14 cellular contexts compared by ENCODE assay signal in genomic region chr3:174955513-174956001, GRCh38.
DNase-seq lines count a peak whose midpoint lies in the region; ATAC-seq and TF ChIP-seq lines count a peak whose summit lies in the region.
"Had no signal": no experiment of that assay in that cellular context is flagged by ENCODE, and none has a peak within 500 bp of the region (broad histone marks: within the 10 kb centered on the region; RNA-seq: fewer than 3 reads in every experiment).

No MANE protein-coding gene starts in this region.

- peaks cover 19% of the 10 kb centered on the region for H3K4me1 ChIP-seq in Caco-2
- H3K4me1 ChIP-seq in mammary epithelial cell (ENCODE audit: insufficient read depth, low read length) = peaks cover 35% of the 10 kb centered on the region
- no peaks in the 10 kb centered on the region for H3K4me1 ChIP-seq in mesenchymal stem cell (ENCODE audit: control insufficient read depth, insufficient read depth, low read depth, low read length)
- no peaks in the 10 kb centered on the region for H3K4me1 ChIP-seq in colonic mucosa
- H3K4me1 ChIP-seq: neural progenitor cell had no signal

- H3K27ac Mint-ChIP-seq in Caco-2 (ENCODE audit: unreplicated experiment) = peak overlapping the region; percentile 70
- H3K27ac Mint-ChIP-seq in activated CD8-positive, alpha-beta T cell treated with anti-CD3 and anti-CD28 coated beads, Interleukin-2, amount 10 ng/mL, durations not matched to agents 7 days and 5 days = no peak overlapping the region
- H3K27ac Mint-ChIP-seq: neural progenitor cell had no signal

- H3K27me3 ChIP-seq in Caco-2 (replicated peaks; ENCODE audit: control insufficient read depth, insufficient read depth, low read length) (no peaks in the 10 kb centered on the region), mammary epithelial cell (ENCODE audit: insufficient read depth, low read length) (no peaks in the 10 kb centered on the region), mesenchymal stem cell (ENCODE audit: control insufficient read depth in 1 of 2, insufficient read depth in 1 of 2, low read length in 2 of 2) (no peaks in the 10 kb centered on the region), colonic mucosa (no peaks in the 10 kb centered on the region)
- H3K27me3 ChIP-seq: neural progenitor cell had no signal

- H2BK5ac ChIP-seq in mesenchymal stem cell (ENCODE audit: low read depth, low read length, poor library complexity, severe bottlenecking) = no peak overlapping the region

- H3K9me3 ChIP-seq in Caco-2 (0 out of 2 replicates have a peak, but pooled peaks cover 3% of the 10 kb centered on the region), mammary epithelial cell (replicated peaks; ENCODE audit: insufficient read depth, low read length) (no peaks in the 10 kb centered on the region), mesenchymal stem cell (ENCODE audit: control insufficient read depth, low read length) (no peaks in the 10 kb centered on the region), colonic mucosa (no peaks in the 10 kb centered on the region)

- H4K91ac ChIP-seq in mesenchymal stem cell (ENCODE audit: low read length) = no peak overlapping the region

- H3K4me3 ChIP-seq in Caco-2 (ENCODE audit: low read depth, low read length) (no peak overlapping the region), LNCaP clone FGC (ENCODE audit: low read depth, low read length) (no peak overlapping the region), mammary epithelial cell (replicated peaks in 1 of 3; ENCODE audit: insufficient read depth in 1 of 3, low read depth in 2 of 3, low read length in 3 of 3) (peak overlapping the region in 1 of 3 experiments; percentile 11), mesenchymal stem cell (ENCODE audit: insufficient read depth in 1 of 2, low read depth in 1 of 2, low read length in 2 of 2) (no peak overlapping the region), colonic mucosa (no peak overlapping the region)
- H3K4me3 ChIP-seq: neural progenitor cell had no signal

- peaks cover 30% of the 10 kb centered on the region for H3K4me1 Mint-ChIP-seq in Caco-2 (ENCODE audit: low read depth, unreplicated experiment)
- H3K4me1 Mint-ChIP-seq in activated CD8-positive, alpha-beta T cell treated with anti-CD3 and anti-CD28 coated beads, Interleukin-2, amount 10 ng/mL, durations not matched to agents 7 days and 5 days (ENCODE audit: low read depth) = no peaks in the 10 kb centered on the region
- H3K4me1 Mint-ChIP-seq: neural progenitor cell had no signal

- H3K23ac ChIP-seq in mesenchymal stem cell (ENCODE audit: low read length in 2 of 2) = no peak overlapping the region

- peak overlapping the region; percentile 56 for H3K4me2 ChIP-seq in mammary epithelial cell (ENCODE audit: insufficient read depth, low read depth, low read length)
- no peak overlapping the region for H3K4me2 ChIP-seq in mesenchymal stem cell (ENCODE audit: low read length, poor library complexity, severe bottlenecking)
- H3K4me2 ChIP-seq: neural progenitor cell had no signal

- H2BK12ac ChIP-seq in mesenchymal stem cell (ENCODE audit: low read length in 2 of 2) = no peak overlapping the region

- no peaks in the 10 kb centered on the region for H3K79me1 ChIP-seq in mesenchymal stem cell (replicated peaks; ENCODE audit: low read length, poor library complexity, severe bottlenecking)

- in situ Hi-C loops in mammary epithelial cell (cut with MboI; ENCODE audit: low sequenced_read_pairs in 2 of 2) = no loop called here

- ATAC-seq in activated CD8-positive, alpha-beta T cell treated with anti-CD3 and anti-CD28 coated beads, Interleukin-2, amount 10 ng/mL, durations not matched to agents 7 days and 5 days = no peak
- no peak for ATAC-seq in GM18520 (IDR thresholded peaks at IDR 0.05; ENCODE audit: unreplicated experiment)
- ATAC-seq: activated CD4-positive, CD25-positive, alpha-beta regulatory T cell treated with anti-CD3 and anti-CD28 coated beads, Interleukin-2, amount 50 U/mL, for 24 hours; left cardiac atrium had no signal

- no peaks in the 10 kb centered on the region for H3K36me3 ChIP-seq in Caco-2 (ENCODE audit: control insufficient read depth, insufficient read depth, low read length)
- no peaks in the 10 kb centered on the region for H3K36me3 ChIP-seq in mammary epithelial cell (ENCODE audit: insufficient read depth, low read length)
- no peaks in the 10 kb centered on the region for H3K36me3 ChIP-seq in mesenchymal stem cell (ENCODE audit: control insufficient read depth in 1 of 2, insufficient read depth in 2 of 2, low read depth in 1 of 2, low read length in 2 of 2)
- no peaks in the 10 kb centered on the region for H3K36me3 ChIP-seq in colonic mucosa
- H3K36me3 ChIP-seq: neural progenitor cell had no signal

- H3K9me3 Mint-ChIP-seq in Caco-2 (ENCODE audit: unreplicated experiment) = peaks cover 9% of the 10 kb centered on the region
- H3K9me3 Mint-ChIP-seq in activated CD8-positive, alpha-beta T cell treated with anti-CD3 and anti-CD28 coated beads, Interleukin-2, amount 10 ng/mL, durations not matched to agents 7 days and 5 days (ENCODE audit: insufficient read depth) = peaks cover 4% of the 10 kb centered on the region
- H3K9me3 Mint-ChIP-seq: neural progenitor cell had no signal

- no peak overlapping the region for H2BK120ac ChIP-seq in mesenchymal stem cell (ENCODE audit: low read depth, low read length)

- peak overlapping the region; percentile 88 for H3K27ac ChIP-seq in mammary epithelial cell (ENCODE audit: insufficient read depth, low read depth, low read length)
- no peak overlapping the region for H3K27ac ChIP-seq in mesenchymal stem cell (ENCODE audit: low read length, poor library complexity, severe bottlenecking)
- H3K27ac ChIP-seq in colonic mucosa = no peak overlapping the region
- H3K27ac ChIP-seq: neural progenitor cell had no signal

- WGBS in mammary epithelial cell (ENCODE audit: low coverage, missing lambda C conversion rate) = 0% methylated on average over 2 of the region's 2 CpGs
- 59% methylated on average over 1 of the region's 2 CpGs for WGBS in mesenchymal stem cell

- peak; percentile 65 to 73 for DNase-seq in Caco-2
- DNase-seq in LNCaP clone FGC (ENCODE audit: low read depth) = peak; percentile 96
- peak; percentile 62 for DNase-seq in mammary epithelial cell
- peak; percentile 34 for DNase-seq in mesenchymal stem cell
- DNase-seq in colonic mucosa = no peak
- no peak for DNase-seq in activated CD8-positive, alpha-beta T cell treated with anti-CD3 and anti-CD28 coated beads, Interleukin-2, amount 10 ng/mL, durations not matched to agents 7 days and 5 days
- DNase-seq in medulla oblongata (ENCODE audit: extremely low spot score) = no peak
- DNase-seq: activated T-cell treated with anti-CD3 and anti-CD28 coated beads, Interleukin-2, amount 50 U/mL, for 48 hours; C1 segment of cervical spinal cord; left cardiac atrium; stimulated activated CD4-positive, alpha-beta T cell treated with anti-CD3 and anti-CD28 coated beads, Interleukin-15, amount 100 ng/mL, for 24 hours had no signal

- H2AK5ac ChIP-seq in mesenchymal stem cell (ENCODE audit: low read length, severe bottlenecking) = no peak overlapping the region

- intact Hi-C loops in Caco-2 (cut with micrococcal nuclease; ENCODE audit: unreplicated experiment) (loop anchor here (1.0 to 10.0 kb wide), 4 partner anchors 93 to 542 kb away; no protein-coding TSS in a partner anchor), mammary epithelial cell (cut with micrococcal nuclease) (no loop called here), colonic mucosa (cut with DNase I) (no loop called here)

- no peak overlapping the region for H3K14ac ChIP-seq in mesenchymal stem cell (ENCODE audit: low read length in 2 of 2)

- dilution Hi-C loops in mammary epithelial cell (cut with HindIII; ENCODE audit: low sequenced_read_pairs) = no loop called here

- H4K20me1 ChIP-seq in mammary epithelial cell (ENCODE audit: insufficient read depth, low read length) = no peaks in the 10 kb centered on the region

- no peak overlapping the region for H3K4me3 Mint-ChIP-seq in Caco-2 (ENCODE audit: unreplicated experiment)
- no peak overlapping the region for H3K4me3 Mint-ChIP-seq in activated CD8-positive, alpha-beta T cell treated with anti-CD3 and anti-CD28 coated beads, Interleukin-2, amount 10 ng/mL, durations not matched to agents 7 days and 5 days
- H3K4me3 Mint-ChIP-seq: neural progenitor cell had no signal

- no peak overlapping the region for H4K8ac ChIP-seq in mesenchymal stem cell (ENCODE audit: low read length)

- peak overlapping the region; percentile 38 for H2AFZ ChIP-seq in mammary epithelial cell (ENCODE audit: low read depth, low read length)
- no peak overlapping the region for H2AFZ ChIP-seq in mesenchymal stem cell (ENCODE audit: low read depth, low read length)
- H2AFZ ChIP-seq: neural progenitor cell had no signal

- H3K9ac ChIP-seq in mammary epithelial cell (ENCODE audit: insufficient read depth, low read length) (peak overlapping the region; percentile 9), mesenchymal stem cell (ENCODE audit: low read length) (no peak overlapping the region), colonic mucosa (ENCODE audit: low read depth in 2 of 2, low read length in 2 of 2) (no peak overlapping the region)
- H3K9ac ChIP-seq: neural progenitor cell had no signal

- no peak for TF ChIP-seq CTCF in Caco-2 (IDR thresholded peaks at IDR 0.05; ENCODE audit: insufficient read depth in 1 of 2, low read depth in 1 of 2, low read length in 1 of 2, severe bottlenecking in 1 of 2, unreplicated experiment in 1 of 2)
- no peak for TF ChIP-seq CTCF in LNCaP clone FGC (IDR thresholded peaks at IDR 0.05; ENCODE audit: control insufficient read depth, extremely low read depth, insufficient read depth)
- TF ChIP-seq CTCF in mammary epithelial cell (conservative IDR thresholded peaks at IDR 0.05 in 1 of 2, IDR thresholded peaks at IDR 0.05 in 1 of 2; ENCODE audit: extremely low read depth in 1 of 2, insufficient read depth in 1 of 2, low read depth in 1 of 2, low read length in 2 of 2) = no peak
- no peak for TF ChIP-seq CTCF in colonic mucosa (IDR thresholded peaks at IDR 0.05)

- CTCF ChIA-PET in Caco-2 (lab: Charles Lee) = no interaction called here
- CTCF ChIA-PET in mammary epithelial cell (lab: Charles Lee; ENCODE audit: low non-redundant PET) = no interaction called here
- CTCF ChIA-PET in activated CD8-positive, alpha-beta T cell treated with anti-CD3 and anti-CD28 coated beads, Interleukin-2, amount 10 ng/mL, durations not matched to agents 7 days and 5 days (lab: Charles Lee) = no interaction called here

- POLR2A ChIA-PET in Caco-2 (lab: Charles Lee) = no interaction called here
- POLR2A ChIA-PET in activated CD8-positive, alpha-beta T cell treated with anti-CD3 and anti-CD28 coated beads, Interleukin-2, amount 10 ng/mL, durations not matched to agents 7 days and 5 days (lab: Charles Lee) = no interaction called here

- BruUV-seq in Caco-2 (replicated peaks; lab: Mats Ljungman, UMichigan) = no TSS peak
- no TSS peak for BruUV-seq in mammary epithelial cell (replicated peaks; lab: Mats Ljungman, UMichigan)

- no peak overlapping the region for H3K4ac ChIP-seq in mesenchymal stem cell (ENCODE audit: low read depth in 1 of 2, low read length in 2 of 2)

- no peaks in the 10 kb centered on the region for H3K36me3 Mint-ChIP-seq in Caco-2 (ENCODE audit: insufficient read depth, unreplicated experiment)
- H3K36me3 Mint-ChIP-seq in activated CD8-positive, alpha-beta T cell treated with anti-CD3 and anti-CD28 coated beads, Interleukin-2, amount 10 ng/mL, durations not matched to agents 7 days and 5 days (ENCODE audit: low read depth) = no peaks in the 10 kb centered on the region
- H3K36me3 Mint-ChIP-seq: neural progenitor cell had no signal

- no peak overlapping the region for H2BK15ac ChIP-seq in mesenchymal stem cell (ENCODE audit: low read depth, poor library complexity, severe bottlenecking)

- no peaks in the 10 kb centered on the region for H3K27me3 Mint-ChIP-seq in Caco-2 (ENCODE audit: insufficient read depth, unreplicated experiment)
- no peaks in the 10 kb centered on the region for H3K27me3 Mint-ChIP-seq in activated CD8-positive, alpha-beta T cell treated with anti-CD3 and anti-CD28 coated beads, Interleukin-2, amount 10 ng/mL, durations not matched to agents 7 days and 5 days (ENCODE audit: low read depth)

- no peak overlapping the region for H3K18ac ChIP-seq in mesenchymal stem cell (ENCODE audit: low read depth in 1 of 2, low read length in 2 of 2)

- no peaks in the 10 kb centered on the region for H3K79me2 ChIP-seq in mammary epithelial cell (ENCODE audit: insufficient read depth, low read length)

Comparison
In these comparisons a context has a peak if more than half of its experiments do, and no peak if none do; other contexts are left out.
1. DNase-seq: peak in Caco-2 (2 of 2), LNCaP clone FGC (single experiment), mammary epithelial cell (single experiment) and mesenchymal stem cell (single experiment); none in colonic mucosa (single experiment), activated CD8-positive, alpha-beta T cell treated with anti-CD3 and anti-CD28 coated beads, Interleukin-2, amount 10 ng/mL, durations not matched to agents 7 days and 5 days (single experiment) and medulla oblongata (single experiment).